Comparison of ENCODE assay signal across 1 cellular context in the genomic region with DNA sequence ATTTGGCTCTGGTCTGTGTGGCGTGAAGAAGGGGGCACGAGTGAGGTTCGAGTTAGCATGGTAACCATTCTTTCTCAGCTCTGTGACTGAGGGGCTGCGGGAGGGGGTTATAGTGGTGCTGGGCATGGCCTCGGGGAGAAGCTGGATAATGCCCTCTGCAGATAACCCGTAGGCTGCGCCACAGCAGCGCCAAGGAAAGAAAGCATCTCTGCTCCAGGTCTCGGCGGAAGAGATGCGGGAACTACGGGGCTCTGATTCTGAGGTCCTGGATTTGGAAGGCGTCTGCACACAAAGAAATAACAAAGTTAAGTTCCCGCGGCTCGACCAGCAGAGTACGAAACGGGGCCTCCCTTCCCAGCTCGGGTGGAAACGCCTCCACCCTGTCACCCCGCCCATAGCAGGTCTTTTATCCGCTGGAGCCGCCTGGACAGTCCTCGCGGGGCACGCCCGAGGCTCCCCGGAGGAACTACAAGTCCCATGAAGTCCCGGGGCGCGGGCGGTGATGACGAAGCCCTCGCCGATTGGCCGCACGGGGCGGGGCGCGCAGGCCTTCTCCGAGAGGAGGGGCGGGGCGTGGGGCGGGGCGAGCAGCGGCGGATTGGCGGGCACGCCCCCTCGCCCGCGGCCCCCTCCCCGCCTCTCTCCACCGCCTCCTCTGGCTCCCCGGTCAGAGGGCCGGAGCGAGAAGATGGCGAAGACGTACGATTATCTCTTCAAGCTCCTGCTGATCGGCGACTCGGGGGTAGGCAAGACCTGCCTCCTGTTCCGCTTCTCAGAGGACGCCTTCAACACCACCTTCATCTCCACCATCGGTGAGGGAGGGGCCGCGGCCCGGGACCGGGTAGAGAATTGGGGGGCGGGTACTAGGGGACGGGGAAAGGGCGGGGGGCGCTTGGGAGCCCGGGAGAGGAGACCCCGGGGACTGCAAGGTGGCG.
TF ChIP-seq lines count a peak whose summit lies in the region.

TSS of gene RAB8B (plus strand) at position 670 of the 935 bp plus-strand sequence. CDS start at position 689, 19 bp downstream.

TF ChIP-seq in H1, 55 proteins besides CTCF, POLR2A, EP300 and RAD21 (continues in another document):
- TF ChIP-seq BACH1 (IDR thresholded peaks at IDR 0.05; ENCODE audit: low read length) (0 out of 2 replicates have a peak, but pooled peaks have one; percentile 15), POU5F1 (IDR thresholded peaks at IDR 0.05; ENCODE audit: low read depth, low read length) (no peak), CHD1 (IDR thresholded peaks at IDR 0.05; ENCODE audit: low read depth, low read length) (no peak), SRF (IDR thresholded peaks at IDR 0.05; ENCODE audit: low read depth, low read length) (peak; percentile 79), CEBPB (IDR thresholded peaks at IDR 0.05; ENCODE audit: low read depth, low read length) (no peak), JUND (IDR thresholded peaks at IDR 0.05; ENCODE audit: low read length) (no peak), HDAC2 (IDR thresholded peaks at IDR 0.05; ENCODE audit: borderline replicate concordance in 1 of 2, low read depth in 2 of 2, low read length in 2 of 2) (no peak), CTBP2 (IDR thresholded peaks at IDR 0.05; ENCODE audit: borderline replicate concordance, insufficient read depth, insufficient read length, low read length) (no peak), GTF2F1 (IDR thresholded peaks at IDR 0.05; ENCODE audit: borderline replicate concordance, low read depth, low read length) (no peak; the same call in 1 of the 2 replicates), BRCA1 (IDR thresholded peaks at IDR 0.05; ENCODE audit: low read depth, low read length) (no peak), EZH2 (IDR thresholded peaks at IDR 0.05; ENCODE audit: low read depth, low read length, severe bottlenecking) (no peak), RNF2 (IDR thresholded peaks at IDR 0.05; ENCODE audit: borderline replicate concordance, low read depth, low read length, missing control alignments, poor library complexity, severe bottlenecking) (no peak), TAF1 (IDR thresholded peaks at IDR 0.05; ENCODE audit: low read depth, low read length) (peak; percentile 69), ATF2 (IDR thresholded peaks at IDR 0.05; ENCODE audit: low read length) (no peak), NRF1 (IDR thresholded peaks at IDR 0.05; ENCODE audit: low read depth, low read length) (no peak), SIRT6 (IDR thresholded peaks at IDR 0.05; ENCODE audit: low read length) (no peak), CBX5 (IDR thresholded peaks at IDR 0.05; ENCODE audit: low read depth, low read length) (no peak), TEAD4 (IDR thresholded peaks at IDR 0.05; ENCODE audit: low read depth, low read length) (no peak), CHD2 (IDR thresholded peaks at IDR 0.05; ENCODE audit: low read length) (peak; percentile 67), ZNF274 (IDR thresholded peaks at IDR 0.05; ENCODE audit: borderline replicate concordance, extremely low read depth, low read length) (no peak), USF2 (IDR thresholded peaks at IDR 0.05; ENCODE audit: low read length) (no peak), KDM1A (IDR thresholded peaks at IDR 0.05; ENCODE audit: borderline replicate concordance, low read length) (no peak), SIN3A (conservative IDR thresholded peaks at IDR 0.05 in 1 of 2, IDR thresholded peaks at IDR 0.05 in 1 of 2; ENCODE audit: low read depth in 1 of 2, low read length in 2 of 2) (peak in 1 of 2 experiments; percentile 83; a peak in 2 of 4 replicates), SAP30 (IDR thresholded peaks at IDR 0.05; ENCODE audit: insufficient read depth, insufficient replicate concordance, low read length) (no peak), HDAC6 (IDR thresholded peaks at IDR 0.05; ENCODE audit: low read depth, low read length) (no peak), RBBP5 (IDR thresholded peaks at IDR 0.05; ENCODE audit: borderline replicate concordance, low read depth, low read length) (peak; percentile 52; the same call in 1 of the 2 replicates), SP4 (IDR thresholded peaks at IDR 0.05; ENCODE audit: low read length) (no peak), SUZ12 (IDR thresholded peaks at IDR 0.05; ENCODE audit: low read length) (no peak), BCL11A (IDR thresholded peaks at IDR 0.05; ENCODE audit: low read depth in 2 of 2, low read length in 2 of 2) (no peak), SIX5 (IDR thresholded peaks at IDR 0.05; ENCODE audit: low read depth, low read length) (peak; percentile 85), TBP (IDR thresholded peaks at IDR 0.05; ENCODE audit: low read depth, low read length) (0 out of 2 replicates have a peak, but pooled peaks have one; percentile 51), CBX8 (IDR thresholded peaks at IDR 0.05; ENCODE audit: borderline replicate concordance, low read depth, low read length) (no peak), RFX5 (IDR thresholded peaks at IDR 0.05; ENCODE audit: borderline replicate concordance, low read depth, low read length) (no peak), MAX (IDR thresholded peaks at IDR 0.05) (no peak), SP1 (IDR thresholded peaks at IDR 0.05; ENCODE audit: low read depth, low read length) (peak; percentile 61; the same call in 1 of the 2 replicates), TCF12 (IDR thresholded peaks at IDR 0.05; ENCODE audit: low read depth, low read length) (no peak), KDM4A (IDR thresholded peaks at IDR 0.05; ENCODE audit: low read depth, low read length, severe bottlenecking) (peak; percentile 77), MAFK (IDR thresholded peaks at IDR 0.05; ENCODE audit: low read depth, low read length) (no peak), NANOG (IDR thresholded peaks at IDR 0.05; ENCODE audit: insufficient read depth, low read depth, low read length, poor library complexity, severe bottlenecking) (no peak), KDM5A (IDR thresholded peaks at IDR 0.05; ENCODE audit: low read length) (0 out of 2 replicates have a peak, but pooled peaks have one; percentile 17), YY1 (IDR thresholded peaks at IDR 0.05; ENCODE audit: low read depth, low read length) (no peak), ASH2L (IDR thresholded peaks at IDR 0.05; ENCODE audit: low read length) (peak; percentile 84), JUN (IDR thresholded peaks at IDR 0.05; ENCODE audit: low read depth, low read length) (no peak), TAF7 (optimal IDR thresholded peaks at IDR 0.05; ENCODE audit: borderline replicate concordance, low read depth, low read length) (no peak), CREB1 (IDR thresholded peaks at IDR 0.05) (peak; percentile 97), ATF3 (IDR thresholded peaks at IDR 0.05; ENCODE audit: insufficient read depth, low read depth, low read length) (peak; percentile 90), PHF8 (conservative IDR thresholded peaks at IDR 0.05; ENCODE audit: low read depth, low read length) (peak; percentile 71), SP2 (IDR thresholded peaks at IDR 0.05; ENCODE audit: low read length) (no peak), EGR1 (IDR thresholded peaks at IDR 0.05; ENCODE audit: borderline replicate concordance, low read depth, low read length) (0 out of 2 replicates have a peak, but pooled peaks have one; percentile 7), RXRA (IDR thresholded peaks at IDR 0.05; ENCODE audit: insufficient read depth, low read depth, low read length) (no peak), POLR2AphosphoS5 (IDR thresholded peaks at IDR 0.05; ENCODE audit: low read depth, low read length) (peak; percentile 78)
- TF ChIP-seq, protein P1, sequence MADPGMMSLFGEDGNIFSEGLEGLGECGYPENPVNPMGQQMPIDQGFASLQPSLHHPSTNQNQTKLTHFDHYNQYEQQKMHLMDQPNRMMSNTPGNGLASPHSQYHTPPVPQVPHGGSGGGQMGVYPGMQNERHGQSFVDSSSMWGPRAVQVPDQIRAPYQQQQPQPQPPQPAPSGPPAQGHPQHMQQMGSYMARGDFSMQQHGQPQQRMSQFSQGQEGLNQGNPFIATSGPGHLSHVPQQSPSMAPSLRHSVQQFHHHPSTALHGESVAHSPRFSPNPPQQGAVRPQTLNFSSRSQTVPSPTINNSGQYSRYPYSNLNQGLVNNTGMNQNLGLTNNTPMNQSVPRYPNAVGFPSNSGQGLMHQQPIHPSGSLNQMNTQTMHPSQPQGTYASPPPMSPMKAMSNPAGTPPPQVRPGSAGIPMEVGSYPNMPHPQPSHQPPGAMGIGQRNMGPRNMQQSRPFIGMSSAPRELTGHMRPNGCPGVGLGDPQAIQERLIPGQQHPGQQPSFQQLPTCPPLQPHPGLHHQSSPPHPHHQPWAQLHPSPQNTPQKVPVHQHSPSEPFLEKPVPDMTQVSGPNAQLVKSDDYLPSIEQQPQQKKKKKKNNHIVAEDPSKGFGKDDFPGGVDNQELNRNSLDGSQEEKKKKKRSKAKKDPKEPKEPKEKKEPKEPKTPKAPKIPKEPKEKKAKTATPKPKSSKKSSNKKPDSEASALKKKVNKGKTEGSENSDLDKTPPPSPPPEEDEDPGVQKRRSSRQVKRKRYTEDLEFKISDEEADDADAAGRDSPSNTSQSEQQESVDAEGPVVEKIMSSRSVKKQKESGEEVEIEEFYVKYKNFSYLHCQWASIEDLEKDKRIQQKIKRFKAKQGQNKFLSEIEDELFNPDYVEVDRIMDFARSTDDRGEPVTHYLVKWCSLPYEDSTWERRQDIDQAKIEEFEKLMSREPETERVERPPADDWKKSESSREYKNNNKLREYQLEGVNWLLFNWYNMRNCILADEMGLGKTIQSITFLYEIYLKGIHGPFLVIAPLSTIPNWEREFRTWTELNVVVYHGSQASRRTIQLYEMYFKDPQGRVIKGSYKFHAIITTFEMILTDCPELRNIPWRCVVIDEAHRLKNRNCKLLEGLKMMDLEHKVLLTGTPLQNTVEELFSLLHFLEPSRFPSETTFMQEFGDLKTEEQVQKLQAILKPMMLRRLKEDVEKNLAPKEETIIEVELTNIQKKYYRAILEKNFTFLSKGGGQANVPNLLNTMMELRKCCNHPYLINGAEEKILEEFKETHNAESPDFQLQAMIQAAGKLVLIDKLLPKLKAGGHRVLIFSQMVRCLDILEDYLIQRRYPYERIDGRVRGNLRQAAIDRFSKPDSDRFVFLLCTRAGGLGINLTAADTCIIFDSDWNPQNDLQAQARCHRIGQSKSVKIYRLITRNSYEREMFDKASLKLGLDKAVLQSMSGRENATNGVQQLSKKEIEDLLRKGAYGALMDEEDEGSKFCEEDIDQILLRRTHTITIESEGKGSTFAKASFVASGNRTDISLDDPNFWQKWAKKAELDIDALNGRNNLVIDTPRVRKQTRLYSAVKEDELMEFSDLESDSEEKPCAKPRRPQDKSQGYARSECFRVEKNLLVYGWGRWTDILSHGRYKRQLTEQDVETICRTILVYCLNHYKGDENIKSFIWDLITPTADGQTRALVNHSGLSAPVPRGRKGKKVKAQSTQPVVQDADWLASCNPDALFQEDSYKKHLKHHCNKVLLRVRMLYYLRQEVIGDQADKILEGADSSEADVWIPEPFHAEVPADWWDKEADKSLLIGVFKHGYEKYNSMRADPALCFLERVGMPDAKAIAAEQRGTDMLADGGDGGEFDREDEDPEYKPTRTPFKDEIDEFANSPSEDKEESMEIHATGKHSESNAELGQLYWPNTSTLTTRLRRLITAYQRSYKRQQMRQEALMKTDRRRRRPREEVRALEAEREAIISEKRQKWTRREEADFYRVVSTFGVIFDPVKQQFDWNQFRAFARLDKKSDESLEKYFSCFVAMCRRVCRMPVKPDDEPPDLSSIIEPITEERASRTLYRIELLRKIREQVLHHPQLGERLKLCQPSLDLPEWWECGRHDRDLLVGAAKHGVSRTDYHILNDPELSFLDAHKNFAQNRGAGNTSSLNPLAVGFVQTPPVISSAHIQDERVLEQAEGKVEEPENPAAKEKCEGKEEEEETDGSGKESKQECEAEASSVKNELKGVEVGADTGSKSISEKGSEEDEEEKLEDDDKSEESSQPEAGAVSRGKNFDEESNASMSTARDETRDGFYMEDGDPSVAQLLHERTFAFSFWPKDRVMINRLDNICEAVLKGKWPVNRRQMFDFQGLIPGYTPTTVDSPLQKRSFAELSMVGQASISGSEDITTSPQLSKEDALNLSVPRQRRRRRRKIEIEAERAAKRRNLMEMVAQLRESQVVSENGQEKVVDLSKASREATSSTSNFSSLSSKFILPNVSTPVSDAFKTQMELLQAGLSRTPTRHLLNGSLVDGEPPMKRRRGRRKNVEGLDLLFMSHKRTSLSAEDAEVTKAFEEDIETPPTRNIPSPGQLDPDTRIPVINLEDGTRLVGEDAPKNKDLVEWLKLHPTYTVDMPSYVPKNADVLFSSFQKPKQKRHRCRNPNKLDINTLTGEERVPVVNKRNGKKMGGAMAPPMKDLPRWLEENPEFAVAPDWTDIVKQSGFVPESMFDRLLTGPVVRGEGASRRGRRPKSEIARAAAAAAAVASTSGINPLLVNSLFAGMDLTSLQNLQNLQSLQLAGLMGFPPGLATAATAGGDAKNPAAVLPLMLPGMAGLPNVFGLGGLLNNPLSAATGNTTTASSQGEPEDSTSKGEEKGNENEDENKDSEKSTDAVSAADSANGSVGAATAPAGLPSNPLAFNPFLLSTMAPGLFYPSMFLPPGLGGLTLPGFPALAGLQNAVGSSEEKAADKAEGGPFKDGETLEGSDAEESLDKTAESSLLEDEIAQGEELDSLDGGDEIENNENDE (IDR thresholded peaks at IDR 0.05; ENCODE audit: insufficient replicate concordance, low read length) = no peak
- TF ChIP-seq, protein P2, sequence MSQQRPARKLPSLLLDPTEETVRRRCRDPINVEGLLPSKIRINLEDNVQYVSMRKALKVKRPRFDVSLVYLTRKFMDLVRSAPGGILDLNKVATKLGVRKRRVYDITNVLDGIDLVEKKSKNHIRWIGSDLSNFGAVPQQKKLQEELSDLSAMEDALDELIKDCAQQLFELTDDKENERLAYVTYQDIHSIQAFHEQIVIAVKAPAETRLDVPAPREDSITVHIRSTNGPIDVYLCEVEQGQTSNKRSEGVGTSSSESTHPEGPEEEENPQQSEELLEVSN (IDR thresholded peaks at IDR 0.05) = peak; percentile 16; the same call in 1 of the 2 replicates
